In the genomic region with DNA sequence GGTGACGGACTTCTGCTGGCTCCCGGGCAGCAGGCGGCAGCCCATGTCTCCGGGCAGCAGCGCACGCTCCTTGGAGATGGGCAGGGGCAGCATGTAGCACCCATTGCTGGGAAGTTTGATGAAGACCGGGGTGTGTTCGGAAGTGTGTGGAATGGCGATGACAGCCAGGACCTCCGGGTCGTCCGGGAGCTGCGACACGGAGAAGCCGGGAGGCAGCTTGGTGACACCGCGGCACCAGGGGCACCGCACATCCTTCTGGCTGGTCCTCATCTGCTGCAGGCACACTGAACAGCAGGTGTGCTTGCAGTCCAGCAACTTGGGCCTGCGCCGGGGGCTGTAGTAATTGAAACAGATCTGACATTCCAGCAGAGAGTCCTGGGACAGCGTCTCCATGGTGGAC, we compare ENCODE assay signal across 1 cellular context.
TF ChIP-seq lines count a peak whose summit lies in the region.

No MANE protein-coding gene starts in this region.

TF ChIP-seq in H1, 55 proteins besides CTCF, POLR2A, EP300 and RAD21:
- TF ChIP-seq EGR1 (IDR thresholded peaks at IDR 0.05; ENCODE audit: borderline replicate concordance, low read depth, low read length) (no peak), SIX5 (IDR thresholded peaks at IDR 0.05; ENCODE audit: low read depth, low read length) (no peak), KDM4A (IDR thresholded peaks at IDR 0.05; ENCODE audit: low read depth, low read length, severe bottlenecking) (no peak), EZH2 (IDR thresholded peaks at IDR 0.05; ENCODE audit: low read depth, low read length, severe bottlenecking) (no peak), CBX8 (IDR thresholded peaks at IDR 0.05; ENCODE audit: borderline replicate concordance, low read depth, low read length) (no peak), HDAC2 (IDR thresholded peaks at IDR 0.05; ENCODE audit: borderline replicate concordance in 1 of 2, low read depth in 2 of 2, low read length in 2 of 2) (no peak), SP2 (IDR thresholded peaks at IDR 0.05; ENCODE audit: low read length) (no peak)
- TF ChIP-seq, protein P1, sequence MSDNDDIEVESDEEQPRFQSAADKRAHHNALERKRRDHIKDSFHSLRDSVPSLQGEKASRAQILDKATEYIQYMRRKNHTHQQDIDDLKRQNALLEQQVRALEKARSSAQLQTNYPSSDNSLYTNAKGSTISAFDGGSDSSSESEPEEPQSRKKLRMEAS (IDR thresholded peaks at IDR 0.05), result no peak
